Comparison of ENCODE assay signal across 9 cellular contexts in the genomic region with DNA sequence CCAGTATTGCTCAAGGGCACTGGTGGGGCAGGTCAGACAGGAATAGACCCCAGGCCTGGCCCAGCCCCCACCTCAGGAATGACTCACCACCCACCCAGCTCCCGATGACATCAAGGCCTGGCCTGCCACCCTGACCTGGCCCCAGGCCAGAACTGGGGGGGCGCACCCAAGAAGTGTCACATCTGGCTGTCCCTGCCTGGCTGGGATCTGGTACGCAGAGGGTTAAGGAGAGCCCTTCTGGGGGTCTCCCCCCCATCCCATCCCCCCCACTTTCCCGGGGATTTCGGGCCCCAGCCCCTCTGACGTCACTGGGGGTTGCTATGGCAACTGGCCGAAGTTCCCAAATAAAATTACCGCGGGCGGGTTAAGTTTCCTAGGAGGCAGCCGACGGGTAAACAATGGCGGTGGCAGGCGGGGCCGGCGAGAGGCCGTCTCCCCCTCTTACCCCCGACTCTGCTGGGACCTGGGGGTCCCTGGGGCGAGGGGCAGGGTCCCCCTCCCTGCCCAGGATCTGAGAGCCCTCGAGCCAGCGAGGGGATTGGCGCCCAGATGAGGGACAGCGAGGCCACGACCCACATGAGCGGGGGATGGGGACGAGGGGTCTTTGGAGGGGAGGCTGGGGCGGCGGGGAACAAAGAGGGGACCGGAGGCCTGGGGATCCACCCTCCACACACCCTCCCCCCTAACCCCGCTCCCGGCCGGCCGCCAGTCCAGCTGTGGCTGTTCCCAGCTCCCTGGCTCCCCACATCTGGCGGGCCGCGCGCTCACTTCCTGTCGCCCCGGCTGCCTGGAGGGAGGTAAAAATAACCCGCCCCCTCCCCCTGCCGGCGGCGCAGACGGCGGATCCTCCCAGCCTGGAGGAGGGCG. TPM values are rescaled to one million over a fixed set of nuclear protein-coding genes. Genes with fewer than 3 reads are reported as not detected.
DNase-seq lines count a peak whose midpoint lies in the region; ATAC-seq and TF ChIP-seq lines count a peak whose summit lies in the region.
"Had no signal": no experiment of that assay in that cellular context is flagged by ENCODE, and none has a peak within 500 bp of the region (broad histone marks: within the 10 kb centered on the region; RNA-seq: fewer than 3 reads in every experiment).

No MANE protein-coding gene starts in this region.

- TF ChIP-seq EP300 in suprapubic skin (IDR thresholded peaks at IDR 0.05) = no peak

- H3K36me3 Mint-ChIP-seq in activated naive CD4-positive, alpha-beta T cell treated with anti-CD3 and anti-CD28 coated beads for 36 hours (ENCODE audit: low read depth) = no peaks in the 10 kb centered on the region

- peak in 1 of 2 donors; percentile 87 for TF ChIP-seq POLR2A in suprapubic skin (IDR thresholded peaks at IDR 0.05)

- H3K4me3 ChIP-seq in LNCaP clone FGC (ENCODE audit: low read depth, low read length) (peak overlapping the region; percentile 40), SJSA1 (peak overlapping the region; percentile 37), suprapubic skin (peak overlapping the region; percentile 60)

- DNase-seq in DMS153 (lab: John Stamatoyannopoulos, UW) (peak; percentile 89), LNCaP clone FGC (ENCODE audit: low read depth) (no peak), SJSA1 (ENCODE audit: low read depth in 1 of 2, low spot score in 2 of 2) (peak; percentile 98 to 99), germinal center (ENCODE audit: low spot score) (peak; percentile 77), omental fat pad (ENCODE audit: low spot score) (peak; percentile 88), suprapubic skin (ENCODE audit: low spot score in 2 of 2) (peak; percentile 98)
- peak; percentile 95 for DNase-seq in activated naive CD4-positive, alpha-beta T cell treated with anti-CD3 and anti-CD28 coated beads for 36 hours

- H3K27me3 ChIP-seq in SJSA1 (replicated peaks) (no peaks in the 10 kb centered on the region), suprapubic skin (no peaks in the 10 kb centered on the region)

- no peaks in the 10 kb centered on the region for H3K9me3 Mint-ChIP-seq in activated naive CD4-positive, alpha-beta T cell treated with anti-CD3 and anti-CD28 coated beads for 36 hours

- CTCF ChIA-PET in activated naive CD4-positive, alpha-beta T cell treated with anti-CD3 and anti-CD28 coated beads for 36 hours (lab: Charles Lee) = interaction anchor here (0.8 to 2.9 kb wide), 4 partner anchors 8 to 15 kb away, joined by 3 to 9 read pairs (median 4); no protein-coding TSS in a partner anchor

- H3K27ac Mint-ChIP-seq in activated naive CD4-positive, alpha-beta T cell treated with anti-CD3 and anti-CD28 coated beads for 36 hours = peak overlapping the region; percentile 98

- H3K9me3 ChIP-seq in SJSA1 (replicated peaks) (no peaks in the 10 kb centered on the region), suprapubic skin (no peaks in the 10 kb centered on the region)

- H3K4me3 Mint-ChIP-seq in activated naive CD4-positive, alpha-beta T cell treated with anti-CD3 and anti-CD28 coated beads for 36 hours = peak overlapping the region; percentile 72

- 0% methylated on average over 17 of the region's 46 CpGs for WGBS in suprapubic skin

- peak overlapping the region; percentile 100 for H3K27ac ChIP-seq in SJSA1
- H3K27ac ChIP-seq in suprapubic skin = peak overlapping the region; percentile 100

- intact Hi-C loops in activated naive CD4-positive, alpha-beta T cell treated with anti-CD3 and anti-CD28 coated beads for 36 hours (cut with micrococcal nuclease) = loop anchor here (1.0 to 10.0 kb wide), 11 partner anchors 8 to 1062 kb away; partner anchors contain the start of genes ADGRE5, C19orf53 and ZSWIM4

- TF ChIP-seq CTCF in LNCaP clone FGC (IDR thresholded peaks at IDR 0.05; ENCODE audit: control insufficient read depth, extremely low read depth, insufficient read depth) = no peak
- TF ChIP-seq CTCF in omental fat pad (IDR thresholded peaks at IDR 0.05) = no peak
- TF ChIP-seq CTCF in suprapubic skin (IDR thresholded peaks at IDR 0.05) = peak in 1 of 2 donors; percentile 26

- peaks cover 52% of the 10 kb centered on the region for H3K4me1 Mint-ChIP-seq in activated naive CD4-positive, alpha-beta T cell treated with anti-CD3 and anti-CD28 coated beads for 36 hours (ENCODE audit: low read depth)

- H3K4me1 ChIP-seq in SJSA1 (replicated peaks) (peaks cover 66% of the 10 kb centered on the region), suprapubic skin (peaks cover 90% of the 10 kb centered on the region)

- H3K36me3 ChIP-seq in SJSA1 (peaks cover 4% of the 10 kb centered on the region), suprapubic skin (no peaks in the 10 kb centered on the region)

- H3K27me3 Mint-ChIP-seq in activated naive CD4-positive, alpha-beta T cell treated with anti-CD3 and anti-CD28 coated beads for 36 hours (ENCODE audit: low read depth) = no peaks in the 10 kb centered on the region

- ATAC-seq in GM21737 (IDR thresholded peaks at IDR 0.05; ENCODE audit: unreplicated experiment) = peak; percentile 26
- ATAC-seq in omental fat pad (ENCODE audit: low FRiP score) = peak; percentile 49

RNA-seq across cellular contexts. Expression of gene NANOS3, which starts 29.7 kb away (rescaled TPM):
- 0.50 TPM in 1 of 2 replicates, not detected in the other for total RNA-seq in SJSA1 (2014; rRNA removed; shearing (Covaris generic))
- total RNA-seq in activated naive CD4-positive, alpha-beta T cell treated with anti-CD3 and anti-CD28 coated beads for 36 hours = under 1 TPM; 0.55 to 0.74 TPM
- total RNA-seq in omental fat pad (not detected), suprapubic skin (not detected)
- total RNA-seq: subcutaneous adipose tissue had no signal

RNA-seq across cellular contexts. Expression of gene ZSWIM4, which starts 52.0 kb away (rescaled TPM):
- 1.9 and 2.9 TPM in 2 replicates for total RNA-seq in SJSA1 (2014; rRNA removed; shearing (Covaris generic))
- 1 to 10 TPM; 6.7 to 7.1 TPM for total RNA-seq in activated naive CD4-positive, alpha-beta T cell treated with anti-CD3 and anti-CD28 coated beads for 36 hours
- total RNA-seq in omental fat pad (1 to 10 TPM; 3.8 to 5.2 (median 4.6) TPM), suprapubic skin (10 to 100 TPM; 11.4 to 19.5 (median 16.3) TPM)

RNA-seq across cellular contexts. Expression of gene BRME1, which starts 58.7 kb away (rescaled TPM):
- 0.21 TPM in 1 of 2 replicates, not detected in the other for total RNA-seq in SJSA1 (2014; rRNA removed; shearing (Covaris generic))
- 1 to 10 TPM; 5.8 to 5.9 TPM for total RNA-seq in activated naive CD4-positive, alpha-beta T cell treated with anti-CD3 and anti-CD28 coated beads for 36 hours
- under 1 TPM in 2 of 4 donors, not detected in 2; 0.46 to 0.95 TPM for total RNA-seq in omental fat pad
- total RNA-seq in suprapubic skin = 10 to 100 TPM in 2 of 4 donors, 1 to 10 TPM in 2; 7.6 to 23.0 (median 9.9) TPM

RNA-seq across cellular contexts. Expression of gene CC2D1A, which starts 58.7 kb away (rescaled TPM):
- total RNA-seq in SJSA1 (2014; rRNA removed; shearing (Covaris generic)) = 12.3 and 18.3 TPM in 2 replicates
- total RNA-seq in activated naive CD4-positive, alpha-beta T cell treated with anti-CD3 and anti-CD28 coated beads for 36 hours = 10 to 100 TPM; 27.4 to 28.6 TPM
- total RNA-seq in omental fat pad (10 to 100 TPM; 12.3 to 24.9 (median 15.6) TPM), suprapubic skin (10 to 100 TPM; 48.0 to 94.9 (median 66.7) TPM)
